In the genomic region with DNA sequence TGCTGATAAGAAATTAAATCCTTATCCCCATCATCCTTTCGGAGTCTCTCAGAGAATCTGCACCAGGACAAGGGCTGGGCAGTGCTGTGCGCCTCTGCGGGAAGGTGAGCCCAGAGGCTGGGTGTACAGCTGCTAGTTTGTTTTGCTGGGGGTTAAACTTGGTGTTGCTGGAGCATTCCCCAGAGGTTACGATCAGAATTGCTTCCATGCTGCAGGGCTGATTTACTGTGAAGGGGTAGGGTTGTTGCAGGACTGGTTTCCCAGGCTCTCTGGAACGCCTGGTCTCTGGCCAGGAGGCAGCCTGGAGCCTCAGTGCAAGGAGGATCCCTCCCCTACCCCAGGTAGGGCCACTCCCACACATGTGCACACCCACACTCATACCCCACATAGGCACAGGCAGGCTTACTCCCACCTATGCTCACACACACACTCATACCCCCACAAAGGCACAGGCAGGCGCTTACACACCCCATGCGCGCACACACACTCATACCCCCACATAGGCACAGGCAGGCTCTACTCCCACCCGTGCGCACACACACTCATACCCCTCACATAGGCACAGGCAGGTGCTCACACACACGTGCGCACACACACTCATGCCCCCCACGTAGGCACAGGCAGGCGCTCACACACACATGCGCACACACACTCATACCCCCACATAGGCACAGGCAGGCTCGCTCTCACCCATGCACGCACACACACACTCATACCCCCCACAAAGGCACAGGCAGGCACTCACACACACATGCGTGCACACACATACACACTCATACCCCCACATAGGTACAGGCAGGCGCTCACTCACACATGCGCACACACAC, we compare ENCODE assay signal across 1 cellular context.
A peak's percentile ranks its signal among the peaks of the same experiment; 100 is the strongest.
TF ChIP-seq lines count a peak whose summit lies in the region.

No MANE protein-coding gene starts in this region.

TF ChIP-seq in WTC11, 78 proteins besides CTCF, POLR2A, EP300 and RAD21 (continued from another document):
- TF ChIP-seq, protein P1, sequence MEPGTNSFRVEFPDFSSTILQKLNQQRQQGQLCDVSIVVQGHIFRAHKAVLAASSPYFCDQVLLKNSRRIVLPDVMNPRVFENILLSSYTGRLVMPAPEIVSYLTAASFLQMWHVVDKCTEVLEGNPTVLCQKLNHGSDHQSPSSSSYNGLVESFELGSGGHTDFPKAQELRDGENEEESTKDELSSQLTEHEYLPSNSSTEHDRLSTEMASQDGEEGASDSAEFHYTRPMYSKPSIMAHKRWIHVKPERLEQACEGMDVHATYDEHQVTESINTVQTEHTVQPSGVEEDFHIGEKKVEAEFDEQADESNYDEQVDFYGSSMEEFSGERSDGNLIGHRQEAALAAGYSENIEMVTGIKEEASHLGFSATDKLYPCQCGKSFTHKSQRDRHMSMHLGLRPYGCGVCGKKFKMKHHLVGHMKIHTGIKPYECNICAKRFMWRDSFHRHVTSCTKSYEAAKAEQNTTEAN (CRISPR knock-in tag; IDR thresholded peaks at IDR 0.05), result peak; percentile 46; the same call in 1 of the 2 replicates
- no peak for TF ChIP-seq EMX1 (CRISPR knock-in tag; IDR thresholded peaks at IDR 0.05)
